In the genomic region with DNA sequence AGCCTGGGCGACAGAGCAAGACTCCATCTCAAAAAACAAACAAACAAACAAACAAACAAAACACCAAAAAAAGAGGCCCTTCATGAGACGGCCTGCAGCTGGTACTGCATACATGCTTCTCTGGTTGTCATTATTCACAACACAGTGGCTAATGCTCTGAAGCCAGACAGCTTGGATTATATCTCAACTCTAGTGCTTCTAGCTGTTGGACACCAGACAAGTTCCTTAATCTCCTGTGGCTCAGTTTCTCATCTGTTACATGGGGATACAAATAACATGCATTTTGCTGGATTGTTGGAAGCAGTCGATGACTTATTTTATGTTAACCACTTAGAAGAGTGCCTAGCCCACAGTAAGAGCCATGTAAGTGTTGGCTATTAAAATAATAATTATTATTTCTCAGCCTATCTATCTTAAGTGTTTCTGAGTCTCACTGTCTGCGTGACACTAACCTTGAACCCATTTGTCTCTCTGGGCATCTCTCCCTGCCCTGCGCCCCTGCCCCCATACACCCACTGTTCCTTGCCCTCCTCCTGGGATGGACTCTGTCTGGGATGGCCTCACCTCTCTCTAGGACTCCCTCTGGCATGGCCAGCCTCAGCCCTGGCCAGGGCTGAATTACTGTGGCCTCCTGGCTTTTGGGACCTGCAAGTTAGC, we compare ENCODE assay signal across 8 cellular contexts. TPM values are rescaled to one million over a fixed set of nuclear protein-coding genes. Genes with fewer than 3 reads are reported as not detected.
DNase-seq lines count a peak whose midpoint lies in the region; ATAC-seq and TF ChIP-seq lines count a peak whose summit lies in the region.

No MANE protein-coding gene starts in this region.

- no peaks in the 10 kb centered on the region for H3K9me3 ChIP-seq in GM23248 (ENCODE audit: low read depth)
- H3K9me3 ChIP-seq in SK-N-MC (ENCODE audit: low read depth, low read length), result no peaks in the 10 kb centered on the region
- no peaks in the 10 kb centered on the region for H3K9me3 ChIP-seq in esophagus squamous epithelium
- H3K9me3 ChIP-seq in skeletal muscle satellite cell (replicated peaks; ENCODE audit: low read length), result no peaks in the 10 kb centered on the region

- peaks cover 43% of the 10 kb centered on the region for H3F3A ChIP-seq in GM23248 (ENCODE audit: insufficient read depth)

- DNase-seq in GM23248 (peak; percentile 38), SK-N-MC (ENCODE audit: low read depth, low spot score) (no peak), esophagus squamous epithelium (lab: John Stamatoyannopoulos, UW) (no peak), middle frontal gyrus (ENCODE audit: extremely low spot score, low spot score) (no peak), posterior cingulate gyrus (no peak), NCI-H1048 (lab: John Stamatoyannopoulos, UW) (no peak)

- peak overlapping the region; percentile 93 for H3K4me3 ChIP-seq in GM23248
- H3K4me3 ChIP-seq in SK-N-MC, result peak overlapping the region; percentile 97
- peak overlapping the region; percentile 79 to 89 (median 88) for H3K4me3 ChIP-seq in esophagus squamous epithelium
- H3K4me3 ChIP-seq in skeletal muscle satellite cell (ENCODE audit: low read length), result peak overlapping the region; percentile 69

- no peak for ATAC-seq in HG03025 (IDR thresholded peaks at IDR 0.05; ENCODE audit: low FRiP score, unreplicated experiment)

- H3K4me2 ChIP-seq in GM23248 (ENCODE audit: unreplicated experiment), result peak overlapping the region; percentile 91
- peak overlapping the region; percentile 91 for H3K4me2 ChIP-seq in skeletal muscle satellite cell (ENCODE audit: low read length)

- in situ Hi-C loops in GM23248 (cut with MboI), result no loop called here

- peaks cover 17% of the 10 kb centered on the region for H3K79me2 ChIP-seq in GM23248 (ENCODE audit: insufficient read depth)

- no peaks in the 10 kb centered on the region for H3K36me3 ChIP-seq in GM23248 (ENCODE audit: low read depth)
- H3K36me3 ChIP-seq in SK-N-MC (ENCODE audit: insufficient read depth, low read length), result no peaks in the 10 kb centered on the region
- peaks cover 0 to 11% (median 0%) of the 10 kb centered on the region in 3 donors for H3K36me3 ChIP-seq in esophagus squamous epithelium
- H3K36me3 ChIP-seq in skeletal muscle satellite cell (ENCODE audit: insufficient read depth, low read length), result peaks cover 10% of the 10 kb centered on the region

- no peaks in the 10 kb centered on the region for H3K9me2 ChIP-seq in GM23248 (ENCODE audit: insufficient read depth)

- H3K4me1 ChIP-seq in GM23248 (ENCODE audit: insufficient read depth), result peaks cover 34% of the 10 kb centered on the region
- H3K4me1 ChIP-seq in esophagus squamous epithelium, result peaks cover 62 to 79% (median 75%) of the 10 kb centered on the region in 3 donors
- H3K4me1 ChIP-seq in skeletal muscle satellite cell (ENCODE audit: control insufficient read depth, insufficient read depth, low read length), result peaks cover 68% of the 10 kb centered on the region

- peak overlapping the region; percentile 98 for H3K9ac ChIP-seq in GM23248
- peak overlapping the region; percentile 70 for H3K9ac ChIP-seq in SK-N-MC (ENCODE audit: insufficient read length)
- H3K9ac ChIP-seq in skeletal muscle satellite cell (ENCODE audit: low read depth, low read length), result peak overlapping the region; percentile 98

- TF ChIP-seq CTCF in esophagus squamous epithelium (IDR thresholded peaks at IDR 0.05), result no peak

- intact Hi-C loops in esophagus squamous epithelium (cut with DNase I) (no loop called here), posterior cingulate gyrus (cut with DNase I) (no loop called here)

- H3K27me3 ChIP-seq in GM23248 (replicated peaks; ENCODE audit: insufficient read depth) (no peaks in the 10 kb centered on the region), esophagus squamous epithelium (no peaks in the 10 kb centered on the region), skeletal muscle satellite cell (ENCODE audit: control insufficient read depth, insufficient read depth, low read length) (no peaks in the 10 kb centered on the region)

- no peak for TF ChIP-seq POLR2A in esophagus squamous epithelium (IDR thresholded peaks at IDR 0.05)

- WGBS in GM23248 (ENCODE audit: low coverage in 1 of 2, low lambda C conversion rate in 2 of 2, missing lambda C conversion rate in 2 of 2), 2 experiments, result 28 to 32% methylated on average over 4 to 5 of the region's 5 CpGs
- 35 to 36% methylated on average over 5 of the region's 5 CpGs for WGBS in esophagus squamous epithelium, 2 donors

- H4K20me1 ChIP-seq in GM23248 (ENCODE audit: insufficient read depth), result no peaks in the 10 kb centered on the region

- H2AFZ ChIP-seq in GM23248, result peak overlapping the region; percentile 12

- H3K27ac ChIP-seq in GM23248 (peak overlapping the region; percentile 99), SK-N-MC (peak overlapping the region; percentile 97), esophagus squamous epithelium (peak overlapping the region; percentile 99)

RNA-seq across cellular contexts. Expression of a gene that starts 3.1 kb away (rescaled TPM):
- total RNA-seq in GM23248 (2014; rRNA removed; shearing (Covaris generic)), result 159 and 195 TPM in 2 replicates
- polyA plus RNA-seq in GM23248 (2016; fragmentation: Nextera tagmentation; extraction: Ambion mirVana), result 95.1 and 96.2 TPM in 2 replicates
- 100 to 1,000 TPM; 260 to 945 (median 388) TPM for total RNA-seq in esophagus squamous epithelium
- total RNA-seq in skeletal muscle satellite cell (2012; rRNA removed), result 103 and 132 TPM in 2 replicates

RNA-seq across cellular contexts. Expression of a gene that starts 12.8 kb away (rescaled TPM):
- 17.1 TPM in 2 replicates for total RNA-seq in GM23248 (2014; rRNA removed; shearing (Covaris generic))
- 11.8 and 12.4 TPM in 2 replicates for polyA plus RNA-seq in GM23248 (2016; fragmentation: Nextera tagmentation; extraction: Ambion mirVana)
- 10 to 100 TPM; 41.4 to 76.5 (median 61.6) TPM for total RNA-seq in esophagus squamous epithelium
- total RNA-seq in skeletal muscle satellite cell (2012; rRNA removed), result 9.1 and 12.2 TPM in 2 replicates

RNA-seq across cellular contexts. Expression of a gene that starts 13.4 kb away (rescaled TPM):
- 230 TPM in 2 replicates for total RNA-seq in GM23248 (2014; rRNA removed; shearing (Covaris generic))
- 252 TPM in 2 replicates for polyA plus RNA-seq in GM23248 (2016; fragmentation: Nextera tagmentation; extraction: Ambion mirVana)
- total RNA-seq in esophagus squamous epithelium, result 100 to 1,000 TPM; 211 to 436 (median 345) TPM
- total RNA-seq in skeletal muscle satellite cell (2012; rRNA removed), result 112 and 139 TPM in 2 replicates

RNA-seq across cellular contexts. Expression of a gene that starts 13.7 kb away (rescaled TPM):
- not detected in 2 replicates for total RNA-seq in GM23248 (2014; rRNA removed; shearing (Covaris generic))
- 10.8 and 12.5 TPM in 2 replicates for polyA plus RNA-seq in GM23248 (2016; fragmentation: Nextera tagmentation; extraction: Ambion mirVana)
- total RNA-seq in esophagus squamous epithelium, result not detected
- not detected in 2 replicates for total RNA-seq in skeletal muscle satellite cell (2012; rRNA removed)

RNA-seq across cellular contexts. Expression of a gene that starts 18.2 kb away (rescaled TPM):
- 8.2 and 16.9 TPM in 2 replicates for total RNA-seq in GM23248 (2014; rRNA removed; shearing (Covaris generic))
- 23.8 and 32.3 TPM in 2 replicates for polyA plus RNA-seq in GM23248 (2016; fragmentation: Nextera tagmentation; extraction: Ambion mirVana)
- total RNA-seq in esophagus squamous epithelium, result 10 to 100 TPM in 3 of 4 donors, 1 to 10 TPM in 1; 7.1 to 19.2 (median 14.9) TPM
- 25.6 and 28.4 TPM in 2 replicates for total RNA-seq in skeletal muscle satellite cell (2012; rRNA removed)
